ENCODE assay signal across 8 cellular contexts in genomic region chr13:46211521-46212351, GRCh38. TPM values are rescaled to one million over a fixed set of nuclear protein-coding genes. Genes with fewer than 3 reads are reported as not detected.
A peak's percentile ranks its signal among the peaks of the same experiment; 100 is the strongest.
DNase-seq lines count a peak whose midpoint lies in the region; ATAC-seq and TF ChIP-seq lines count a peak whose summit lies in the region.

LRRC63 (plus strand) TSS chr13:46211928; CDS start chr13:46213035, 1,107 bp downstream.

- 0 to 2% methylated on average over 6 to 19 of the region's 53 CpGs for WGBS in gastroesophageal sphincter (ENCODE audit: low coverage in 1 of 2), 2 donors
- 4% methylated on average over 34 of the region's 53 CpGs for WGBS in suprapubic skin

- in situ Hi-C loops in Caki2 (cut with HindIII; ENCODE audit: low pct_unique_long_range_greater_than_20kb, low sequenced_read_pairs) = no loop called here

- no peak for TF ChIP-seq CTCF in RWPE2 (IDR thresholded peaks at IDR 0.05; ENCODE audit: poor library complexity, severe bottlenecking)
- TF ChIP-seq CTCF in gastroesophageal sphincter (IDR thresholded peaks at IDR 0.05) = no peak
- TF ChIP-seq CTCF in neutrophil (IDR thresholded peaks at IDR 0.05) = no peak
- no peak for TF ChIP-seq CTCF in suprapubic skin (IDR thresholded peaks at IDR 0.05)

- TF ChIP-seq EP300 in gastroesophageal sphincter (IDR thresholded peaks at IDR 0.05) = no peak
- no peak for TF ChIP-seq EP300 in suprapubic skin (IDR thresholded peaks at IDR 0.05)

- TF ChIP-seq POLR2A in gastroesophageal sphincter (IDR thresholded peaks at IDR 0.05) = peak in 1 of 2 donors; percentile 29
- TF ChIP-seq POLR2A in suprapubic skin (IDR thresholded peaks at IDR 0.05) = peak in 1 of 2 donors; percentile 39

- no peaks in the 10 kb centered on the region for H3K36me3 ChIP-seq in RWPE2 (ENCODE audit: low read depth)
- H3K36me3 ChIP-seq in gastroesophageal sphincter = no peaks in the 10 kb centered on the region
- H3K36me3 ChIP-seq in neutrophil = no peaks in the 10 kb centered on the region
- no peaks in the 10 kb centered on the region for H3K36me3 ChIP-seq in suprapubic skin

- DNase-seq in Caki2 (ENCODE audit: low read depth) = peak; percentile 30
- peak; percentile 58 for DNase-seq in RWPE2 (ENCODE audit: low spot score)
- DNase-seq in activated gamma-delta T cell (lab: John Stamatoyannopoulos, UW) = peak; percentile 72
- peak; percentile 82 to 85 for DNase-seq in suprapubic skin (ENCODE audit: low spot score in 2 of 2)

- no peaks in the 10 kb centered on the region for H3K9me3 ChIP-seq in RWPE2 (ENCODE audit: severe bottlenecking)
- peaks cover 0 to 12% (median 0%) of the 10 kb centered on the region in 3 donors for H3K9me3 ChIP-seq in gastroesophageal sphincter
- H3K9me3 ChIP-seq in neutrophil = no peaks in the 10 kb centered on the region
- no peaks in the 10 kb centered on the region for H3K9me3 ChIP-seq in suprapubic skin

- H3K27me3 ChIP-seq in RWPE2 (ENCODE audit: insufficient read depth, poor library complexity, severe bottlenecking) (no peaks in the 10 kb centered on the region), gastroesophageal sphincter (peaks cover 2% of the 10 kb centered on the region), neutrophil (no peaks in the 10 kb centered on the region), suprapubic skin (no peaks in the 10 kb centered on the region)

- peak within 1 kb of the TSS; percentile 31 for H3K4me3 ChIP-seq in RWPE2 (ENCODE audit: severe bottlenecking)
- peak within 1 kb of the TSS; percentile 41 to 53 for H3K4me3 ChIP-seq in gastroesophageal sphincter
- peak within 1 kb of the TSS; percentile 60 to 67 for H3K4me3 ChIP-seq in neutrophil (ENCODE audit: low read depth in 1 of 2, low read length in 1 of 2)
- peak within 1 kb of the TSS; percentile 57 for H3K4me3 ChIP-seq in suprapubic skin

- peaks cover 8% of the 10 kb centered on the region for H3K4me1 ChIP-seq in RWPE2 (ENCODE audit: insufficient read depth, poor library complexity, severe bottlenecking)
- H3K4me1 ChIP-seq in gastroesophageal sphincter = peaks cover 0 to 13% (median 4%) of the 10 kb centered on the region in 3 donors
- peaks cover 15 to 18% of the 10 kb centered on the region in 2 experiments for H3K4me1 ChIP-seq in neutrophil (ENCODE audit: control insufficient read depth in 1 of 2, insufficient read depth in 1 of 2, low read depth in 1 of 2, low read length in 1 of 2)
- H3K4me1 ChIP-seq in suprapubic skin = peaks cover 15% of the 10 kb centered on the region

- peak; percentile 98 for ATAC-seq in GM19463 (IDR thresholded peaks at IDR 0.05; ENCODE audit: unreplicated experiment)
- peak; percentile 42 for ATAC-seq in HG03575 (IDR thresholded peaks at IDR 0.05; ENCODE audit: extremely low read depth, insufficient number of reproducible peaks, low FRiP score, unreplicated experiment)
- ATAC-seq in RWPE2 (ENCODE audit: low read depth) = peak; percentile 98
- ATAC-seq in gastroesophageal sphincter = peak; percentile 94

- H3K27ac ChIP-seq in RWPE2 (ENCODE audit: poor library complexity, severe bottlenecking) (no peak within 1 kb of the TSS), gastroesophageal sphincter (peak within 1 kb of the TSS in 2 of 4 donors; percentile 33 to 41), neutrophil (peak within 1 kb of the TSS; percentile 20), suprapubic skin (peak within 1 kb of the TSS; percentile 49)

RNA-seq across cellular contexts. Expression of gene LRRC63, which starts in this region (rescaled TPM):
- total RNA-seq in Caki2 (2014; rRNA removed; shearing (Covaris generic); ENCODE audit: low replicate concordance) = not detected in 2 replicates
- total RNA-seq in gastroesophageal sphincter = not detected
- total RNA-seq in suprapubic skin = not detected

Comparison
In these comparisons a context has a peak if more than half of its experiments do, and no peak if none do; other contexts are left out.
1. Peak in DNase-seq in Caki2; RNA of the gene not detected or under 1 TPM.
2. Peak in ATAC-seq and H3K4me3 ChIP-seq in gastroesophageal sphincter; RNA of the gene not detected or under 1 TPM.
3. Peak in DNase-seq, H3K4me3 ChIP-seq and H3K27ac ChIP-seq in suprapubic skin; RNA of the gene not detected or under 1 TPM.
4. DNase-seq: peak in every context shown above with its lines; median percentile 84 in suprapubic skin; 72 in activated gamma-delta T cell; 58 in RWPE2; 30 in Caki2.
5. ATAC-seq: peak in every context shown above with its lines; median percentile 98 in GM19463; 98 in RWPE2; 94 in gastroesophageal sphincter; 42 in HG03575.